In genomic region chr14:22518073-22518472, GRCh38 we compare ENCODE assay signal across 11 cellular contexts.
DNase-seq lines count a peak whose midpoint lies in the region; TF ChIP-seq lines count a peak whose summit lies in the region.
"Had no signal": no experiment of that assay in that cellular context is flagged by ENCODE, and none has a peak within 500 bp of the region (broad histone marks: within the 10 kb centered on the region; RNA-seq: fewer than 3 reads in every experiment).

No MANE protein-coding gene starts in this region.

- peaks cover 63% of the 10 kb centered on the region for H3F3A ChIP-seq in SU-DHL-6 (ENCODE audit: insufficient read depth)

- H3K9me3 Mint-ChIP-seq in activated CD4-positive, alpha-beta T cell treated with anti-CD3 and anti-CD28 coated beads, Interleukin-2, amount 10 ng/mL, durations not matched to agents 24 days and 14 days = no peaks in the 10 kb centered on the region

- WGBS in spleen, 5 donors = 42 to 71% (median 66%) methylated on average over 2 of the region's 2 CpGs

- peak overlapping the region; percentile 62 for H3K9ac ChIP-seq in SU-DHL-6 (ENCODE audit: low read length)

- H3K36me3 Mint-ChIP-seq in activated CD4-positive, alpha-beta T cell treated with anti-CD3 and anti-CD28 coated beads, Interleukin-2, amount 10 ng/mL, durations not matched to agents 24 days and 14 days (ENCODE audit: low read depth) = peaks cover 93% of the 10 kb centered on the region

- no peak for DNase-seq in activated CD4-positive, alpha-beta T cell treated with anti-CD3 and anti-CD28 coated beads, Interleukin-2, amount 10 ng/mL, durations not matched to agents 24 days and 14 days
- DNase-seq in activated CD4-positive, alpha-beta T cell treated with anti-CD3 and anti-CD28 coated beads for 4 hours = no peak
- DNase-seq in effector memory CD4-positive, alpha-beta T cell = no peak
- DNase-seq in spleen = no peak
- DNase-seq in activated gamma-delta T cell (lab: John Stamatoyannopoulos, UW) = no peak
- no peak for DNase-seq in MV-4-11 (lab: John Stamatoyannopoulos, UW)
- DNase-seq in H7 = no peak
- DNase-seq: body of pancreas, heart left ventricle, left colon had no signal

- no peaks in the 10 kb centered on the region for H3K79me2 ChIP-seq in SU-DHL-6 (ENCODE audit: insufficient read depth, low read length)

- peaks cover 91% of the 10 kb centered on the region for H3K4me1 ChIP-seq in effector memory CD4-positive, alpha-beta T cell (ENCODE audit: control insufficient read depth, insufficient read depth, low read length, poor library complexity, severe bottlenecking)
- H3K4me1 ChIP-seq in spleen = peaks cover 47 to 100% (median 87%) of the 10 kb centered on the region in 6 donors

- H3K4me3 ChIP-seq in SU-DHL-6 (ENCODE audit: insufficient read depth, low read length, poor library complexity, severe bottlenecking) (no peak overlapping the region), spleen (peak overlapping the region in 1 of 8 donors; percentile 51), H7 (ENCODE audit: insufficient read depth, low read depth, low read length) (no peak overlapping the region)
- peak overlapping the region; percentile 47 for H3K4me3 ChIP-seq in effector memory CD4-positive, alpha-beta T cell (ENCODE audit: insufficient read depth, low read depth, low read length, poor library complexity, severe bottlenecking)
- H3K4me3 ChIP-seq: body of pancreas had no signal

- H3K9me2 ChIP-seq in SU-DHL-6 (replicated peaks; ENCODE audit: insufficient read depth, low read length) = no peaks in the 10 kb centered on the region

- no peaks in the 10 kb centered on the region for H3K9me3 ChIP-seq in SU-DHL-6 (ENCODE audit: insufficient read depth, low read length)
- H3K9me3 ChIP-seq in effector memory CD4-positive, alpha-beta T cell (ENCODE audit: control insufficient read depth, low read length) = no peaks in the 10 kb centered on the region
- H3K9me3 ChIP-seq in spleen = no peaks in the 10 kb centered on the region
- H3K9me3 ChIP-seq: body of pancreas, heart left ventricle had no signal

- no peak for TF ChIP-seq POLR2A in spleen (IDR thresholded peaks at IDR 0.05)

- H3K4me3 Mint-ChIP-seq in activated CD4-positive, alpha-beta T cell treated with anti-CD3 and anti-CD28 coated beads, Interleukin-2, amount 10 ng/mL, durations not matched to agents 24 days and 14 days = peak overlapping the region; percentile 83

- peak overlapping the region; percentile 57 for H3K4me2 ChIP-seq in SU-DHL-6 (ENCODE audit: low read depth, low read length, poor library complexity, severe bottlenecking)

- H3K27ac Mint-ChIP-seq in activated CD4-positive, alpha-beta T cell treated with anti-CD3 and anti-CD28 coated beads, Interleukin-2, amount 10 ng/mL, durations not matched to agents 24 days and 14 days = peak overlapping the region; percentile 90

- H3K36me3 ChIP-seq in SU-DHL-6 (ENCODE audit: low read length) = no peaks in the 10 kb centered on the region
- H3K36me3 ChIP-seq in effector memory CD4-positive, alpha-beta T cell (ENCODE audit: control insufficient read depth, insufficient read depth, low read length) = peaks cover 26% of the 10 kb centered on the region
- H3K36me3 ChIP-seq in spleen = no peaks in the 10 kb centered on the region
- no peaks in the 10 kb centered on the region for H3K36me3 ChIP-seq in H7 (replicated peaks; ENCODE audit: control insufficient read depth, insufficient read depth, low read length)
- H3K36me3 ChIP-seq: heart left ventricle had no signal

- H3K27me3 Mint-ChIP-seq in activated CD4-positive, alpha-beta T cell treated with anti-CD3 and anti-CD28 coated beads, Interleukin-2, amount 10 ng/mL, durations not matched to agents 24 days and 14 days = no peaks in the 10 kb centered on the region

- peaks cover 74% of the 10 kb centered on the region for H3K4me1 Mint-ChIP-seq in activated CD4-positive, alpha-beta T cell treated with anti-CD3 and anti-CD28 coated beads, Interleukin-2, amount 10 ng/mL, durations not matched to agents 24 days and 14 days

- intact Hi-C loops in activated CD4-positive, alpha-beta T cell treated with anti-CD3 and anti-CD28 coated beads, Interleukin-2, amount 10 ng/mL, durations not matched to agents 24 days and 14 days (cut with micrococcal nuclease) = loop anchor here (1.0 to 10.0 kb wide), 5 partner anchors 8 to 1253 kb away; partner anchors contain the start of gene HNRNPC
- intact Hi-C loops in spleen (cut with DNase I; ENCODE audit: low total_unique reads) = no loop called here

- TF ChIP-seq CTCF in SU-DHL-6 (IDR thresholded peaks at IDR 0.05; ENCODE audit: insufficient read depth, low read length, poor library complexity, severe bottlenecking) = no peak
- no peak for TF ChIP-seq CTCF in spleen (IDR thresholded peaks at IDR 0.05 in 8 of 11, conservative IDR thresholded peaks at IDR 0.05 in 3 of 11)

- no peak overlapping the region for H2AFZ ChIP-seq in SU-DHL-6 (ENCODE audit: low read depth, low read length, severe bottlenecking)

- H3K27me3 ChIP-seq in SU-DHL-6 (ENCODE audit: low read length) = no peaks in the 10 kb centered on the region
- H3K27me3 ChIP-seq in effector memory CD4-positive, alpha-beta T cell (replicated peaks; ENCODE audit: control insufficient read depth, insufficient read depth, low read length, poor library complexity, severe bottlenecking) = no peaks in the 10 kb centered on the region
- H3K27me3 ChIP-seq in spleen (replicated peaks in 1 of 7) = no peaks in the 10 kb centered on the region
- no peaks in the 10 kb centered on the region for H3K27me3 ChIP-seq in H7 (ENCODE audit: control insufficient read depth, insufficient read depth, low read length)
- H3K27me3 ChIP-seq: body of pancreas, heart left ventricle had no signal

- H4K20me1 ChIP-seq in SU-DHL-6 (ENCODE audit: low read depth, low read length) = no peaks in the 10 kb centered on the region

- H3K27ac ChIP-seq in SU-DHL-6 (ENCODE audit: low read depth, low read length) (peak overlapping the region; percentile 91), spleen (peak overlapping the region in 7 of 8 donors; percentile 41 to 90 (median 77))
- H3K27ac ChIP-seq in effector memory CD4-positive, alpha-beta T cell (ENCODE audit: insufficient read depth, low read length, poor library complexity, severe bottlenecking) = peak overlapping the region; percentile 83
- H3K27ac ChIP-seq: body of pancreas had no signal
